Comparison of ENCODE assay signal across 1 cellular context in the genomic region with DNA sequence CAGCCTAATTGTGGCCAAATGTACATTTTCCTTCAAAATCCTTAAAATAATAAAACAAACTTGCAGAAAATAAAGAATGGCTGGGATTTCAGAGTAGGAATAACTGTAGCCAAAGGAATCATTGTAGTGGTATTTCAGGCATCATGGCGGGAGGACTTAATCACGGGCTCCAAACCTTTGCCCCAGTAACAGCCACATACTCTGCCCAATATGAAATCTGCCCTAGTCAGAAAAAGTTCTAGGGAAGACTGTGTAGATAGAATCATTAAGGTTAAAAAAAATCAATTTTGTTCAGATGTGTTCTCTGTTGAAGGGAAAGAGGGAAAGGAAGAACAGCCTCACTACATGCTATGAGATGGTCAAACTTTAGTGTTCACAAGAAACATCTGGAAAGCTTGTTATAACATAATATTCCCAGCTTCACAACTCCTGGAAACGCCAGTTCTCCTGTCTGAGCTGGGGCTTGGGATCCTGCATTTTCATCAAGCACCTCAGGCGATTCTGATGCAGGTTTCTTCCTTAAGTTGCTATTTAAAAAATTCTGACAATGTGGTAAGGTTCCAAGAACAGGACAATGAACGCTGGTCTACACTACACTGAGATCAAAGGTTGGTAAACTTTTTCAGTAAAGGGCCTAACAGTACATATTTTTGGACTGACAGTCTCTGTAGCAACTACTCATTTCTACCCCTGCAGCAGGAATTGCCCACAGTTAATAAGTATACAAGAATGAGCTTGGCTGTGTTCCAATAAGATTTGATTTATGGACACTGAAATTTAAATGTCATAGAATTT.
TF ChIP-seq lines count a peak whose summit lies in the region.

No MANE protein-coding gene starts in this region.

TF ChIP-seq in HepG2, 621 proteins besides CTCF, POLR2A, EP300 and RAD21 (continued from another document and continues in another):
- TF ChIP-seq, protein P1, sequence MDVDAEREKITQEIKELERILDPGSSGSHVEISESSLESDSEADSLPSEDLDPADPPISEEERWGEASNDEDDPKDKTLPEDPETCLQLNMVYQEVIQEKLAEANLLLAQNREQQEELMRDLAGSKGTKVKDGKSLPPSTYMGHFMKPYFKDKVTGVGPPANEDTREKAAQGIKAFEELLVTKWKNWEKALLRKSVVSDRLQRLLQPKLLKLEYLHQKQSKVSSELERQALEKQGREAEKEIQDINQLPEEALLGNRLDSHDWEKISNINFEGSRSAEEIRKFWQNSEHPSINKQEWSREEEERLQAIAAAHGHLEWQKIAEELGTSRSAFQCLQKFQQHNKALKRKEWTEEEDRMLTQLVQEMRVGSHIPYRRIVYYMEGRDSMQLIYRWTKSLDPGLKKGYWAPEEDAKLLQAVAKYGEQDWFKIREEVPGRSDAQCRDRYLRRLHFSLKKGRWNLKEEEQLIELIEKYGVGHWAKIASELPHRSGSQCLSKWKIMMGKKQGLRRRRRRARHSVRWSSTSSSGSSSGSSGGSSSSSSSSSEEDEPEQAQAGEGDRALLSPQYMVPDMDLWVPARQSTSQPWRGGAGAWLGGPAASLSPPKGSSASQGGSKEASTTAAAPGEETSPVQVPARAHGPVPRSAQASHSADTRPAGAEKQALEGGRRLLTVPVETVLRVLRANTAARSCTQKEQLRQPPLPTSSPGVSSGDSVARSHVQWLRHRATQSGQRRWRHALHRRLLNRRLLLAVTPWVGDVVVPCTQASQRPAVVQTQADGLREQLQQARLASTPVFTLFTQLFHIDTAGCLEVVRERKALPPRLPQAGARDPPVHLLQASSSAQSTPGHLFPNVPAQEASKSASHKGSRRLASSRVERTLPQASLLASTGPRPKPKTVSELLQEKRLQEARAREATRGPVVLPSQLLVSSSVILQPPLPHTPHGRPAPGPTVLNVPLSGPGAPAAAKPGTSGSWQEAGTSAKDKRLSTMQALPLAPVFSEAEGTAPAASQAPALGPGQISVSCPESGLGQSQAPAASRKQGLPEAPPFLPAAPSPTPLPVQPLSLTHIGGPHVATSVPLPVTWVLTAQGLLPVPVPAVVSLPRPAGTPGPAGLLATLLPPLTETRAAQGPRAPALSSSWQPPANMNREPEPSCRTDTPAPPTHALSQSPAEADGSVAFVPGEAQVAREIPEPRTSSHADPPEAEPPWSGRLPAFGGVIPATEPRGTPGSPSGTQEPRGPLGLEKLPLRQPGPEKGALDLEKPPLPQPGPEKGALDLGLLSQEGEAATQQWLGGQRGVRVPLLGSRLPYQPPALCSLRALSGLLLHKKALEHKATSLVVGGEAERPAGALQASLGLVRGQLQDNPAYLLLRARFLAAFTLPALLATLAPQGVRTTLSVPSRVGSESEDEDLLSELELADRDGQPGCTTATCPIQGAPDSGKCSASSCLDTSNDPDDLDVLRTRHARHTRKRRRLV (CRISPR knock-in tag; IDR thresholded peaks at IDR 0.05) = no peak
- TF ChIP-seq, protein P2, sequence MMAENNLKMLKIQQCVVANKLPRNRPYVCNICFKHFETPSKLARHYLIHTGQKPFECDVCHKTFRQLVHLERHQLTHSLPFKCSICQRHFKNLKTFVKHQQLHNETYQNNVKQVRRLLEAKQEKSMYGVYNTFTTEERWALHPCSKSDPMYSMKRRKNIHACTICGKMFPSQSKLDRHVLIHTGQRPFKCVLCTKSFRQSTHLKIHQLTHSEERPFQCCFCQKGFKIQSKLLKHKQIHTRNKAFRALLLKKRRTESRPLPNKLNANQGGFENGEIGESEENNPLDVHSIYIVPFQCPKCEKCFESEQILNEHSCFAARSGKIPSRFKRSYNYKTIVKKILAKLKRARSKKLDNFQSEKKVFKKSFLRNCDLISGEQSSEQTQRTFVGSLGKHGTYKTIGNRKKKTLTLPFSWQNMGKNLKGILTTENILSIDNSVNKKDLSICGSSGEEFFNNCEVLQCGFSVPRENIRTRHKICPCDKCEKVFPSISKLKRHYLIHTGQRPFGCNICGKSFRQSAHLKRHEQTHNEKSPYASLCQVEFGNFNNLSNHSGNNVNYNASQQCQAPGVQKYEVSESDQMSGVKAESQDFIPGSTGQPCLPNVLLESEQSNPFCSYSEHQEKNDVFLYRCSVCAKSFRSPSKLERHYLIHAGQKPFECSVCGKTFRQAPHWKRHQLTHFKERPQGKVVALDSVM (CRISPR knock-in tag; IDR thresholded peaks at IDR 0.05) = no peak
- TF ChIP-seq, protein P3, sequence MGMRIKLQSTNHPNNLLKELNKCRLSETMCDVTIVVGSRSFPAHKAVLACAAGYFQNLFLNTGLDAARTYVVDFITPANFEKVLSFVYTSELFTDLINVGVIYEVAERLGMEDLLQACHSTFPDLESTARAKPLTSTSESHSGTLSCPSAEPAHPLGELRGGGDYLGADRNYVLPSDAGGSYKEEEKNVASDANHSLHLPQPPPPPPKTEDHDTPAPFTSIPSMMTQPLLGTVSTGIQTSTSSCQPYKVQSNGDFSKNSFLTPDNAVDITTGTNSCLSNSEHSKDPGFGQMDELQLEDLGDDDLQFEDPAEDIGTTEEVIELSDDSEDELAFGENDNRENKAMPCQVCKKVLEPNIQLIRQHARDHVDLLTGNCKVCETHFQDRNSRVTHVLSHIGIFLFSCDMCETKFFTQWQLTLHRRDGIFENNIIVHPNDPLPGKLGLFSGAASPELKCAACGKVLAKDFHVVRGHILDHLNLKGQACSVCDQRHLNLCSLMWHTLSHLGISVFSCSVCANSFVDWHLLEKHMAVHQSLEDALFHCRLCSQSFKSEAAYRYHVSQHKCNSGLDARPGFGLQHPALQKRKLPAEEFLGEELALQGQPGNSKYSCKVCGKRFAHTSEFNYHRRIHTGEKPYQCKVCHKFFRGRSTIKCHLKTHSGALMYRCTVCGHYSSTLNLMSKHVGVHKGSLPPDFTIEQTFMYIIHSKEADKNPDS (CRISPR knock-in tag; IDR thresholded peaks at IDR 0.05) = no peak
- TF ChIP-seq, protein P4, sequence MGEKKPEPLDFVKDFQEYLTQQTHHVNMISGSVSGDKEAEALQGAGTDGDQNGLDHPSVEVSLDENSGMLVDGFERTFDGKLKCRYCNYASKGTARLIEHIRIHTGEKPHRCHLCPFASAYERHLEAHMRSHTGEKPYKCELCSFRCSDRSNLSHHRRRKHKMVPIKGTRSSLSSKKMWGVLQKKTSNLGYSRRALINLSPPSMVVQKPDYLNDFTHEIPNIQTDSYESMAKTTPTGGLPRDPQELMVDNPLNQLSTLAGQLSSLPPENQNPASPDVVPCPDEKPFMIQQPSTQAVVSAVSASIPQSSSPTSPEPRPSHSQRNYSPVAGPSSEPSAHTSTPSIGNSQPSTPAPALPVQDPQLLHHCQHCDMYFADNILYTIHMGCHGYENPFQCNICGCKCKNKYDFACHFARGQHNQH (CRISPR knock-in tag; IDR thresholded peaks at IDR 0.05) = peak; percentile 51; the same call in 1 of the 2 replicates
- no peak for TF ChIP-seq CCDC6 (CRISPR knock-in tag; IDR thresholded peaks at IDR 0.05)
- no peak for TF ChIP-seq ZNF343 (CRISPR knock-in tag; IDR thresholded peaks at IDR 0.05)
- no peak for TF ChIP-seq ZFX (CRISPR knock-in tag; IDR thresholded peaks at IDR 0.05; ENCODE audit: low read depth)
- TF ChIP-seq CREB1 (IDR thresholded peaks at IDR 0.05) = no peak
- 0 out of 2 replicates have a peak, but pooled peaks have one; percentile 41 for TF ChIP-seq CREB1 (CRISPR knock-in tag; IDR thresholded peaks at IDR 0.05)
- TF ChIP-seq, protein P5, sequence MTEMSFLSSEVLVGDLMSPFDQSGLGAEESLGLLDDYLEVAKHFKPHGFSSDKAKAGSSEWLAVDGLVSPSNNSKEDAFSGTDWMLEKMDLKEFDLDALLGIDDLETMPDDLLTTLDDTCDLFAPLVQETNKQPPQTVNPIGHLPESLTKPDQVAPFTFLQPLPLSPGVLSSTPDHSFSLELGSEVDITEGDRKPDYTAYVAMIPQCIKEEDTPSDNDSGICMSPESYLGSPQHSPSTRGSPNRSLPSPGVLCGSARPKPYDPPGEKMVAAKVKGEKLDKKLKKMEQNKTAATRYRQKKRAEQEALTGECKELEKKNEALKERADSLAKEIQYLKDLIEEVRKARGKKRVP (CRISPR knock-in tag; IDR thresholded peaks at IDR 0.05) = no peak
- TF ChIP-seq, protein P6, sequence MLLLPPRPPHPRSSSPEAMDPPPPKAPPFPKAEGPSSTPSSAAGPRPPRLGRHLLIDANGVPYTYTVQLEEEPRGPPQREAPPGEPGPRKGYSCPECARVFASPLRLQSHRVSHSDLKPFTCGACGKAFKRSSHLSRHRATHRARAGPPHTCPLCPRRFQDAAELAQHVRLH (CRISPR knock-in tag; IDR thresholded peaks at IDR 0.05; ENCODE audit: borderline replicate concordance, low read depth) = no peak
- no peak for TF ChIP-seq ZKSCAN1 (IDR thresholded peaks at IDR 0.05; ENCODE audit: low read length)
- TF ChIP-seq, protein P7, sequence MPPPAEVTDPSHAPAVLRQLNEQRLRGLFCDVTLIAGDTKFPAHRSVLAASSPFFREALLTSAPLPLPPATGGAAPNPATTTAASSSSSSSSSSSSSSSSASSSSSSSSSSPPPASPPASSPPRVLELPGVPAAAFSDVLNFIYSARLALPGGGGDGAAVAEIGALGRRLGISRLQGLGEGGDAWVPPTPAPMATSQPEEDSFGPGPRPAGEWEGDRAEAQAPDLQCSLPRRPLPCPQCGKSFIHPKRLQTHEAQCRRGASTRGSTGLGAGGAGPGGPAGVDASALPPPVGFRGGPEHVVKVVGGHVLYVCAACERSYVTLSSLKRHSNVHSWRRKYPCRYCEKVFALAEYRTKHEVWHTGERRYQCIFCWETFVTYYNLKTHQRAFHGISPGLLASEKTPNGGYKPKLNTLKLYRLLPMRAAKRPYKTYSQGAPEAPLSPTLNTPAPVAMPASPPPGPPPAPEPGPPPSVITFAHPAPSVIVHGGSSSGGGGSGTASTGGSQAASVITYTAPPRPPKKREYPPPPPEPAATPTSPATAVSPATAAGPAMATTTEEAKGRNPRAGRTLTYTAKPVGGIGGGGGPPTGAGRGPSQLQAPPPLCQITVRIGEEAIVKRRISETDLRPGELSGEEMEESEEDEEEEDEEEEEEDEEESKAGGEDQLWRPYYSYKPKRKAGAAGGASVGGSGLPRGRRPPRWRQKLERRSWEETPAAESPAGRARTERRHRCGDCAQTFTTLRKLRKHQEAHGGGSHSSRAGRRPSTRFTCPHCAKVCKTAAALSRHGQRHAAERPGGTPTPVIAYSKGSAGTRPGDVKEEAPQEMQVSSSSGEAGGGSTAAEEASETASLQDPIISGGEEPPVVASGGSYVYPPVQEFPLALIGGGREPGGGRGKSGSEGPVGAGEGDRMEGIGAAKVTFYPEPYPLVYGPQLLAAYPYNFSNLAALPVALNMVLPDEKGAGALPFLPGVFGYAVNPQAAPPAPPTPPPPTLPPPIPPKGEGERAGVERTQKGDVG (CRISPR knock-in tag; IDR thresholded peaks at IDR 0.05; ENCODE audit: borderline replicate concordance) = no peak
- TF ChIP-seq, protein P8, sequence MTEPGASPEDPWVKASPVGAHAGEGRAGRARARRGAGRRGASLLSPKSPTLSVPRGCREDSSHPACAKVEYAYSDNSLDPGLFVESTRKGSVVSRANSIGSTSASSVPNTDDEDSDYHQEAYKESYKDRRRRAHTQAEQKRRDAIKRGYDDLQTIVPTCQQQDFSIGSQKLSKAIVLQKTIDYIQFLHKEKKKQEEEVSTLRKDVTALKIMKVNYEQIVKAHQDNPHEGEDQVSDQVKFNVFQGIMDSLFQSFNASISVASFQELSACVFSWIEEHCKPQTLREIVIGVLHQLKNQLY (CRISPR knock-in tag; IDR thresholded peaks at IDR 0.05) = no peak
- peak; percentile 60; the same call in 1 of the 2 replicates for TF ChIP-seq RXRB (CRISPR knock-in tag; IDR thresholded peaks at IDR 0.05; ENCODE audit: borderline replicate concordance)
- no peak for TF ChIP-seq ZNF530 (CRISPR knock-in tag; IDR thresholded peaks at IDR 0.05; ENCODE audit: low read depth)
- TF ChIP-seq, protein P9, sequence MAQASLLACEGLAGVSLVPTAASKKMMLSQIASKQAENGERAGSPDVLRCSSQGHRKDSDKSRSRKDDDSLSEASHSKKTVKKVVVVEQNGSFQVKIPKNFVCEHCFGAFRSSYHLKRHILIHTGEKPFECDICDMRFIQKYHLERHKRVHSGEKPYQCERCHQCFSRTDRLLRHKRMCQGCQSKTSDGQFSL (CRISPR knock-in tag; IDR thresholded peaks at IDR 0.05) = no peak
- TF ChIP-seq ZNF296 (CRISPR knock-in tag; conservative IDR thresholded peaks at IDR 0.05) = no peak
- TF ChIP-seq ZBTB1 (CRISPR knock-in tag; IDR thresholded peaks at IDR 0.05; ENCODE audit: borderline replicate concordance) = no peak
- no peak for TF ChIP-seq ZNF615 (CRISPR knock-in tag; IDR thresholded peaks at IDR 0.05; ENCODE audit: borderline replicate concordance)
- TF ChIP-seq RARG (CRISPR knock-in tag; IDR thresholded peaks at IDR 0.05; ENCODE audit: low read depth) = no peak
- TF ChIP-seq ZFYVE20 (CRISPR knock-in tag; IDR thresholded peaks at IDR 0.05; ENCODE audit: borderline replicate concordance, low read depth) = no peak
- TF ChIP-seq, protein P10, sequence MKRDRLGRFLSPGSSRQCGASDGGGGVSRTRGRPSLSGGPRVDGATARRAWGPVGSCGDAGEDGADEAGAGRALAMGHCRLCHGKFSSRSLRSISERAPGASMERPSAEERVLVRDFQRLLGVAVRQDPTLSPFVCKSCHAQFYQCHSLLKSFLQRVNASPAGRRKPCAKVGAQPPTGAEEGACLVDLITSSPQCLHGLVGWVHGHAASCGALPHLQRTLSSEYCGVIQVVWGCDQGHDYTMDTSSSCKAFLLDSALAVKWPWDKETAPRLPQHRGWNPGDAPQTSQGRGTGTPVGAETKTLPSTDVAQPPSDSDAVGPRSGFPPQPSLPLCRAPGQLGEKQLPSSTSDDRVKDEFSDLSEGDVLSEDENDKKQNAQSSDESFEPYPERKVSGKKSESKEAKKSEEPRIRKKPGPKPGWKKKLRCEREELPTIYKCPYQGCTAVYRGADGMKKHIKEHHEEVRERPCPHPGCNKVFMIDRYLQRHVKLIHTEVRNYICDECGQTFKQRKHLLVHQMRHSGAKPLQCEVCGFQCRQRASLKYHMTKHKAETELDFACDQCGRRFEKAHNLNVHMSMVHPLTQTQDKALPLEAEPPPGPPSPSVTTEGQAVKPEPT (CRISPR knock-in tag; IDR thresholded peaks at IDR 0.05; ENCODE audit: low read depth) = no peak
- TF ChIP-seq, protein P11, sequence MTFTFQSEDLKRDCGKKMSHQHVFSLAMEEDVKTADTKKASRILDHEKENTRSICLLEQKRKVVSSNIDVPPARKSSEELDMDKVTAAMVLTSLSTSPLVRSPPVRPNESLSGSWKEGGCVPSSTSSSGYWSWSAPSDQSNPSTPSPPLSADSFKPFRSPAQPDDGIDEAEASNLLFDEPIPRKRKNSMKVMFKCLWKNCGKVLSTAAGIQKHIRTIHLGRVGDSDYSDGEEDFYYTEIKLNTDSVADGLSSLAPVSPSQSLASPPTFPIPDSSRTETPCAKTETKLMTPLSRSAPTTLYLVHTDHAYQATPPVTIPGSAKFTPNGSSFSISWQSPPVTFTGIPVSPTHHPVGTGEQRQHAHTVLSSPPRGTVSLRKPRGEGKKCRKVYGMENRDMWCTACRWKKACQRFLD (CRISPR knock-in tag; IDR thresholded peaks at IDR 0.05; ENCODE audit: borderline replicate concordance) = no peak
- no peak for TF ChIP-seq PHF5A (CRISPR knock-in tag; IDR thresholded peaks at IDR 0.05; ENCODE audit: low read depth, unreplicated experiment)
- TF ChIP-seq THYN1 (CRISPR knock-in tag; IDR thresholded peaks at IDR 0.05; ENCODE audit: borderline replicate concordance, low read depth) = no peak
- peak; percentile 34; the same call in 1 of the 2 replicates for TF ChIP-seq NR2F6 (IDR thresholded peaks at IDR 0.05)
- no peak for TF ChIP-seq NR2F6 (CRISPR knock-in tag; IDR thresholded peaks at IDR 0.05)
- TF ChIP-seq, protein P12, sequence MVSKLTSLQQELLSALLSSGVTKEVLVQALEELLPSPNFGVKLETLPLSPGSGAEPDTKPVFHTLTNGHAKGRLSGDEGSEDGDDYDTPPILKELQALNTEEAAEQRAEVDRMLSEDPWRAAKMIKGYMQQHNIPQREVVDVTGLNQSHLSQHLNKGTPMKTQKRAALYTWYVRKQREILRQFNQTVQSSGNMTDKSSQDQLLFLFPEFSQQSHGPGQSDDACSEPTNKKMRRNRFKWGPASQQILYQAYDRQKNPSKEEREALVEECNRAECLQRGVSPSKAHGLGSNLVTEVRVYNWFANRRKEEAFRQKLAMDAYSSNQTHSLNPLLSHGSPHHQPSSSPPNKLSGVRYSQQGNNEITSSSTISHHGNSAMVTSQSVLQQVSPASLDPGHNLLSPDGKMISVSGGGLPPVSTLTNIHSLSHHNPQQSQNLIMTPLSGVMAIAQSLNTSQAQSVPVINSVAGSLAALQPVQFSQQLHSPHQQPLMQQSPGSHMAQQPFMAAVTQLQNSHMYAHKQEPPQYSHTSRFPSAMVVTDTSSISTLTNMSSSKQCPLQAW (CRISPR knock-in tag; IDR thresholded peaks at IDR 0.05) = no peak
- TF ChIP-seq ZSCAN20 (CRISPR knock-in tag; IDR thresholded peaks at IDR 0.05; ENCODE audit: borderline replicate concordance) = 0 out of 2 replicates have a peak, but pooled peaks have one; percentile 61
